ENCODE assay signal across 8 cellular contexts in the genomic region with DNA sequence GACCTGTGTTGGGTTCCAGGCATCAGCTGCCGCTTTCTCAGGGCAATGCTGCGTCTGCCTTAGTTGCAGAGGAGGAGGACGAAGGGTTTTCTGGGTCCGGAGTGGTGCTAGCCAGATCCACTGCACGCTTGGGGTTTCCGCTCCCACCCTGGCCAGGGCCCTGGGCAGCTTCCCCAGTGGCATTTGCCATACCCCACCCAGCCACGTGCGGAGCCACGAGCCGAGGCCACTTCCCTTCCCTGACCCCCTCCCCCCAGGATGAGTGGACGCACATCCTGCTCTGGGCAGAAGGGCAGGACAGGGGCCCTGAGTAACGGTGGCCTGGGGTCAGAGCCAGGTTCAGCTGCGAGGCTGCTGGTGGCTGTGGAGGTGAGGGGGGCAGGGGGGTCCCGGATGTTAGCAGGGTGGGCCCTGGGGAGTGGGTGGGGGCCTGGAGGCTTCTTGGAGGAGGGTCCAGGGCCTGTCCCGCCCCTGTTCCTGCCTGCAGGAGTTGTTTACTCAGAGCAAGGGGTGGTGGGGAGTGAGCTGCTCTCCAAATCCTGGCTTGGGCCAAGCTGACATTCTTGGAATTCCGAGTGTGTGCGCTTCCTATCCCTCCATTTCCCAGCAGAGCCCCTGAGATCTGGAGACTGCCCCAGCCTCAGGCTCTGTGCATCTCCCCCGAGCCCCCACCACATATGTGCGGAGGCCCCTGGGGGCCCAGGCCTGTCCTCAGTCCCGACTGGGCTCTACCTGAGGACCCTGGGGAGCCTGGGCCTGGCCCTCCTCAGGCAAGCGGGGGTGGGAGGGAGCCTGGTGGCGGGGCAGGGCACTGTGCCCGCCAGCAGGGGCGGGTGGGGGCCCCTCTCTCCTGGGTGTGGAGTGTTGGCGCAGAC. TPM values are rescaled to one million over a fixed set of nuclear protein-coding genes. Genes with fewer than 3 reads are reported as not detected.
DNase-seq lines count a peak whose midpoint lies in the region; ATAC-seq and TF ChIP-seq lines count a peak whose summit lies in the region.

No MANE protein-coding gene starts in this region.

- H3K27me3 ChIP-seq in RWPE2 (ENCODE audit: insufficient read depth, poor library complexity, severe bottlenecking) (no peaks in the 10 kb centered on the region), ectodermal cell (ENCODE audit: control insufficient read depth, insufficient read depth, low read length, poor library complexity, severe bottlenecking) (peaks cover 16% of the 10 kb centered on the region), lung (ENCODE audit: control insufficient read depth, insufficient read depth) (no peaks in the 10 kb centered on the region), tibial nerve (peaks cover 0 to 13% of the 10 kb centered on the region in 2 donors)

- H3K27ac ChIP-seq in RWPE2 (ENCODE audit: poor library complexity, severe bottlenecking) (peak overlapping the region; percentile 97), ectodermal cell (ENCODE audit: insufficient read depth, low read depth, low read length, poor library complexity, severe bottlenecking) (peak overlapping the region; percentile 82), lung (ENCODE audit: low read depth in 1 of 2, low read length in 1 of 2) (peak overlapping the region; percentile 95 to 96), tibial nerve (peak overlapping the region; percentile 92 to 98 (median 94))

- ATAC-seq in RWPE2 (ENCODE audit: low read depth), result peak; percentile 64
- ATAC-seq in lung (ENCODE audit: insufficient read depth, low FRiP score), result peak; percentile 43
- ATAC-seq in HG02571 (IDR thresholded peaks at IDR 0.05; ENCODE audit: unreplicated experiment), result no peak

- TF ChIP-seq CTCF in RWPE2 (IDR thresholded peaks at IDR 0.05; ENCODE audit: poor library complexity, severe bottlenecking) (peak; percentile 10), lung (IDR thresholded peaks at IDR 0.05; ENCODE audit: control extremely low read depth, extremely low read depth) (no peak), tibial nerve (IDR thresholded peaks at IDR 0.05) (peak in 1 of 5 experiments; percentile 12)

- H3K4me1 ChIP-seq in RWPE2 (ENCODE audit: insufficient read depth, poor library complexity, severe bottlenecking), result peaks cover 24% of the 10 kb centered on the region
- H3K4me1 ChIP-seq in ectodermal cell (ENCODE audit: control insufficient read depth, insufficient read depth, low read length), result peaks cover 35% of the 10 kb centered on the region
- peaks cover 6 to 40% of the 10 kb centered on the region in 2 donors for H3K4me1 ChIP-seq in lung (ENCODE audit: control insufficient read depth in 2 of 2, insufficient read depth in 2 of 2, low read length in 2 of 2)
- H3K4me1 ChIP-seq in tibial nerve, result peaks cover 0 to 81% (median 60%) of the 10 kb centered on the region in 4 donors

- peak; percentile 26 to 70 for TF ChIP-seq POLR2A in tibial nerve (IDR thresholded peaks at IDR 0.05)

- no peaks in the 10 kb centered on the region for H3K9me3 ChIP-seq in RWPE2 (ENCODE audit: severe bottlenecking)
- no peaks in the 10 kb centered on the region for H3K9me3 ChIP-seq in ectodermal cell (ENCODE audit: control insufficient read depth, low read length)
- no peaks in the 10 kb centered on the region for H3K9me3 ChIP-seq in lung (ENCODE audit: control insufficient read depth in 2 of 2, insufficient read depth in 1 of 2, low read length in 1 of 2)
- no peaks in the 10 kb centered on the region for H3K9me3 ChIP-seq in tibial nerve

- peak overlapping the region; percentile 58 for H3K4me3 ChIP-seq in RWPE2 (ENCODE audit: severe bottlenecking)
- peak overlapping the region; percentile 99 for H3K4me3 ChIP-seq in ectodermal cell (ENCODE audit: insufficient read depth, low read depth, low read length)
- peak overlapping the region; percentile 70 for H3K4me3 ChIP-seq in lung
- peak overlapping the region; percentile 69 to 95 (median 79) for H3K4me3 ChIP-seq in tibial nerve

- DNase-seq in DMS53 (lab: John Stamatoyannopoulos, UW) (peak; percentile 74), DMS53 treated with DMSO at 0.1 percent for 48 hours (lab: John Stamatoyannopoulos, UW; ENCODE audit: unreplicated experiment) (no peak), RWPE2 (ENCODE audit: low spot score) (peak; percentile 95), lung (ENCODE audit: low spot score) (peak; percentile 96), tibial nerve (ENCODE audit: low spot score in 2 of 2) (peak; percentile 92 to 97), inferior parietal cortex (ENCODE audit: extremely low spot score) (no peak)

- peak; percentile 65 to 98 for TF ChIP-seq EP300 in tibial nerve (IDR thresholded peaks at IDR 0.05)

- H3K36me3 ChIP-seq in RWPE2 (ENCODE audit: low read depth), result peaks cover 31% of the 10 kb centered on the region
- peaks cover 6% of the 10 kb centered on the region for H3K36me3 ChIP-seq in ectodermal cell (ENCODE audit: control insufficient read depth, insufficient read depth, low read length)
- peaks cover 4 to 20% of the 10 kb centered on the region in 2 donors for H3K36me3 ChIP-seq in lung (ENCODE audit: control insufficient read depth in 2 of 2, insufficient read depth in 2 of 2, low read length in 2 of 2)
- H3K36me3 ChIP-seq in tibial nerve, result peaks cover 0 to 33% (median 7%) of the 10 kb centered on the region in 3 donors

- 2% methylated on average over 25 of the region's 25 CpGs for WGBS in ectodermal cell, 2 experiments
- 4 to 7% methylated on average over 22 to 25 of the region's 25 CpGs for WGBS in lung, 2 donors
- WGBS in tibial nerve, 2 donors, result 2% methylated on average over 13 to 18 of the region's 25 CpGs

RNA-seq across cellular contexts. Expression of a gene that starts 1.4 kb away (rescaled TPM):
- 42.7 TPM for polyA plus RNA-seq in ectodermal cell (2013, experiment 1 of 4)
- 45.5 TPM for polyA plus RNA-seq in ectodermal cell (2013, experiment 2 of 4)
- polyA plus RNA-seq in ectodermal cell (2013, experiment 3 of 4), result 37.4 TPM
- 44.4 TPM for polyA plus RNA-seq in ectodermal cell (2013, experiment 4 of 4)
- 100 to 1,000 TPM in 1 of 2 donors, 10 to 100 TPM in 1; 68.3 to 135 TPM for total RNA-seq in lung
- polyA plus RNA-seq in lung, result 100 to 1,000 TPM; 133 to 197 TPM
- 100 to 1,000 TPM; 139 to 256 (median 221) TPM for total RNA-seq in tibial nerve

RNA-seq across cellular contexts. Expression of a gene that starts 1.7 kb away (rescaled TPM):
- 105 TPM for polyA plus RNA-seq in ectodermal cell (2013, experiment 1 of 4)
- 92.4 TPM for polyA plus RNA-seq in ectodermal cell (2013, experiment 2 of 4)
- 101 TPM for polyA plus RNA-seq in ectodermal cell (2013, experiment 3 of 4)
- polyA plus RNA-seq in ectodermal cell (2013, experiment 4 of 4), result 111 TPM
- total RNA-seq in lung, result 100 to 1,000 TPM; 144 to 155 TPM
- 100 to 1,000 TPM; 179 to 183 TPM for polyA plus RNA-seq in lung
- 100 to 1,000 TPM in 2 of 4 donors, 10 to 100 TPM in 2; 71.7 to 140 (median 110) TPM for total RNA-seq in tibial nerve

RNA-seq across cellular contexts. Expression of a gene that starts 11.3 kb away (rescaled TPM):
- polyA plus RNA-seq in ectodermal cell (2013, experiment 1 of 4), result 111 TPM
- polyA plus RNA-seq in ectodermal cell (2013, experiment 2 of 4), result 107 TPM
- 94.8 TPM for polyA plus RNA-seq in ectodermal cell (2013, experiment 3 of 4)
- 112 TPM for polyA plus RNA-seq in ectodermal cell (2013, experiment 4 of 4)
- 100 to 1,000 TPM; 182 to 486 TPM for total RNA-seq in lung
- 100 to 1,000 TPM; 313 to 556 TPM for polyA plus RNA-seq in lung
- 100 to 1,000 TPM; 264 to 309 (median 281) TPM for total RNA-seq in tibial nerve

RNA-seq across cellular contexts. Expression of a gene that starts 16.3 kb away (rescaled TPM):
- polyA plus RNA-seq in ectodermal cell (2013, experiment 1 of 4), result 3.5 TPM
- 4.7 TPM for polyA plus RNA-seq in ectodermal cell (2013, experiment 2 of 4)
- 5.6 TPM for polyA plus RNA-seq in ectodermal cell (2013, experiment 3 of 4)
- polyA plus RNA-seq in ectodermal cell (2013, experiment 4 of 4), result 7.4 TPM
- total RNA-seq in lung, result 10 to 100 TPM; 17.9 to 45.1 TPM
- polyA plus RNA-seq in lung, result 10 to 100 TPM; 19.1 to 44.4 TPM
- 10 to 100 TPM in 3 of 4 donors, 1 to 10 TPM in 1; 7.1 to 19.7 (median 16.8) TPM for total RNA-seq in tibial nerve

RNA-seq across cellular contexts. Expression of a gene that starts 25.3 kb away (rescaled TPM):
- polyA plus RNA-seq in ectodermal cell (2013, experiment 1 of 4), result 38.9 TPM
- 40.3 TPM for polyA plus RNA-seq in ectodermal cell (2013, experiment 2 of 4)
- polyA plus RNA-seq in ectodermal cell (2013, experiment 3 of 4), result 26.1 TPM
- polyA plus RNA-seq in ectodermal cell (2013, experiment 4 of 4), result 27.2 TPM
- 100 to 1,000 TPM in 1 of 2 donors, 10 to 100 TPM in 1; 65.1 to 160 TPM for total RNA-seq in lung
- 10 to 100 TPM; 76.1 to 92.4 TPM for polyA plus RNA-seq in lung
- 100 to 1,000 TPM; 136 to 314 (median 187) TPM for total RNA-seq in tibial nerve

Comparison
In these comparisons a context has a peak if more than half of its experiments do, and no peak if none do; other contexts are left out.
1. DNase-seq: peak in DMS53 (single experiment), RWPE2 (single experiment), lung (single experiment) and tibial nerve (2 of 2); none in DMS53 treated with DMSO at 0.1 percent for 48 hours (single experiment) and inferior parietal cortex (single experiment).
2. Peak in every context shown above with its lines, with median percentiles within 50 percentile points of each other: H3K27ac ChIP-seq and H3K4me3 ChIP-seq.